ENCODE assay signal across 8 cellular contexts in genomic region chr1:77978293-77978968, GRCh38. TPM values are rescaled to one million over a fixed set of nuclear protein-coding genes. Genes with fewer than 3 reads are reported as not detected.
DNase-seq lines count a peak whose midpoint lies in the region; ATAC-seq and TF ChIP-seq lines count a peak whose summit lies in the region.

No MANE protein-coding gene starts in this region.

- peak overlapping the region; percentile 94 to 97 for H3K27ac ChIP-seq in left lung

- intact Hi-C loops in left lung (cut with DNase I) = loop anchor here in 1 of 2 donors (10.0 kb wide), 1 partner anchor 136 kb away; no protein-coding TSS in a partner anchor

- no peak for TF ChIP-seq CTCF in AG09309 (IDR thresholded peaks at IDR 0.05; ENCODE audit: control insufficient read depth, insufficient read depth, low read depth, low read length, missing control alignments)
- TF ChIP-seq CTCF in left lung (IDR thresholded peaks at IDR 0.05) = no peak

- peaks cover 16 to 57% of the 10 kb centered on the region in 2 donors for H3K4me1 ChIP-seq in left lung

- DNase-seq in AG09309 (ENCODE audit: low read depth) (peak; percentile 94), NCI-H2227 treated with DMSO at 0.1 percent for 48 hours (lab: John Stamatoyannopoulos, UW) (peak; percentile 89), cerebellar cortex (ENCODE audit: low spot score) (peak; percentile 84), left lung (peak in 1 of 2 donors; percentile 68)
- peak; percentile 17 to 61 (median 54) for DNase-seq in activated CD4-positive, CD25-positive, alpha-beta regulatory T cell (lab: John Stamatoyannopoulos, UW)
- DNase-seq in stimulated activated CD4-positive, alpha-beta T cell treated with anti-CD3 and anti-CD28 coated beads, Interleukin-2, amount 100 ng/mL, for 48 hours = peak; percentile 65 to 67

- peak overlapping the region; percentile 81 for H3K4me3 ChIP-seq in AG09309 (ENCODE audit: control insufficient read depth, low read depth, low read length)
- H3K4me3 ChIP-seq in left lung = peak overlapping the region; percentile 60 to 68

- no peaks in the 10 kb centered on the region for H3K9me3 ChIP-seq in left lung

- ATAC-seq in GM19025 (IDR thresholded peaks at IDR 0.05; ENCODE audit: low read depth, unreplicated experiment) = peak; percentile 56
- peak; percentile 75 for ATAC-seq in HG03175 (IDR thresholded peaks at IDR 0.05; ENCODE audit: unreplicated experiment)
- peak; percentile 77 for ATAC-seq in left lung

- H3K36me3 ChIP-seq in left lung = peaks cover 0 to 6% of the 10 kb centered on the region in 2 donors

- H3K27me3 ChIP-seq in left lung = no peaks in the 10 kb centered on the region

RNA-seq across cellular contexts. Expression of gene FUBP1, which starts 0.4 kb away (rescaled TPM):
- total RNA-seq in left lung = 10 to 100 TPM; 95.4 to 97.4 TPM

RNA-seq across cellular contexts. Expression of gene DNAJB4, which starts 26.3 kb away (rescaled TPM):
- 10 to 100 TPM; 29.8 to 45.6 TPM for total RNA-seq in left lung
